In genomic region chr11:111860257-111860656, GRCh38 we compare ENCODE assay signal across 20 cellular contexts. TPM values are rescaled to one million over a fixed set of nuclear protein-coding genes. Genes with fewer than 3 reads are reported as not detected.
"Had no signal": no experiment of that assay in that cellular context is flagged by ENCODE, and none has a peak within 500 bp of the region (broad histone marks: within the 10 kb centered on the region; RNA-seq: fewer than 3 reads in every experiment).

No MANE protein-coding gene starts in this region.

- H3K4me3 ChIP-seq: SJSA1, SK-N-MC had no signal

- H3K27me3 ChIP-seq: SJSA1 had no signal

- H3K9me3 ChIP-seq: SJSA1 had no signal

- H3K4me1 ChIP-seq: SJSA1 had no signal

- H3K27ac ChIP-seq: SJSA1, SK-N-MC had no signal

- DNase-seq: KBM-7, NCI-H1092 treated with DMSO at 0.1 percent for 48 hours, NCI-H1436, NCI-H187, NCI-H2029, NCI-H2081 treated with DMSO at 0.1 percent for 48 hours, NCI-H2171, NCI-H226, NCI-H446, NCI-H510A, NCI-H524 treated with DMSO at 0.1 percent for 48 hours, NCI-H69, NCI-H774, Right ventricle myocardium superior, RPMI8226, SIG-M5 had no signal

- FAIRE-seq: RCC 7860 had no signal

RNA-seq across cellular contexts. Expression of gene CRYAB, which starts 51.3 kb away (rescaled TPM):
- total RNA-seq: HT1080 had no signal

RNA-seq across cellular contexts. Expression of gene HSPB2, which starts 52.3 kb away (rescaled TPM):
- total RNA-seq: HT1080, SJSA1 had no signal
